Comparison of ENCODE assay signal across 14 cellular contexts in the genomic region with DNA sequence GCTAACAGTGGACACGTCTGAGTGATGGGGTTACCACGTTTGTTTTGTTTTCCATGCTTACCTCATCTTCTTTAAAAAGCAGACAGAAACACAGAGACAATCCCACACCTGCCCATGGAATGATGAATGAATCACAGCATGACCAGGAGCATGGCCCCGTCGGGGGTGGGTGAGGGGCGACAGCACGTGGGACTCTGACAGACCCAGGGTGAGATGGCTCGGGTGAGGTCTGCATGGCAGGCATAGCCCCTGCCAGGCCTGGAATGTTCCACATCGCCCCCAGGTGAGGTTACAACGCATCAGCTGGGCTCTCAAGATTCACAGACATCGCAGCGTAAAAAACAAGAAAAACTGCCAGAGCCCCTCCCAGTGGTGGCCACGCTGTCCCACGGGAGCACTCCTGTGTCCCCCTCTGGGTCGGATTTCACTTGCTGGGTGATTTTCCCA. TPM values are rescaled to one million over a fixed set of nuclear protein-coding genes. Genes with fewer than 3 reads are reported as not detected.
A peak's percentile ranks its signal among the peaks of the same experiment; 100 is the strongest.
DNase-seq lines count a peak whose midpoint lies in the region; ATAC-seq and TF ChIP-seq lines count a peak whose summit lies in the region.
"Had no signal": no experiment of that assay in that cellular context is flagged by ENCODE, and none has a peak within 500 bp of the region (broad histone marks: within the 10 kb centered on the region; RNA-seq: fewer than 3 reads in every experiment).

No MANE protein-coding gene starts in this region.

- TF ChIP-seq RAD21 in IMR-90 (IDR thresholded peaks at IDR 0.05; ENCODE audit: low read length): no peak

- H2AFZ ChIP-seq in IMR-90 (replicated peaks; ENCODE audit: low read length, poor library complexity): no peak overlapping the region

- H3K18ac ChIP-seq in IMR-90 (ENCODE audit: low read depth, low read length): no peak overlapping the region

- no peaks in the 10 kb centered on the region for H3K27me3 ChIP-seq in IMR-90 (ENCODE audit: control insufficient read depth, insufficient read depth, low read length)
- H3K27me3 ChIP-seq in psoas muscle (ENCODE audit: insufficient read depth in 3 of 3, low read length in 2 of 3): no peaks in the 10 kb centered on the region
- H3K27me3 ChIP-seq: cardiac muscle cell had no signal

- H3K14ac ChIP-seq in IMR-90 (replicated peaks; ENCODE audit: low read depth, low read length): no peak overlapping the region

- in situ Hi-C loops in IMR-90 (cut with MboI; ENCODE audit: low sequenced_read_pairs): no loop called here

- CTCF ChIA-PET in IMR-90 (lab: Yijun Ruan, JAX): interaction anchor here (0.9 kb wide), 1 partner anchor 72 kb away, joined by 6 read pairs; no protein-coding TSS in a partner anchor
- CTCF ChIA-PET in activated CD4-positive, alpha-beta memory T cell treated with anti-CD3 and anti-CD28 coated beads for 36 hours (lab: Charles Lee): interaction anchor here (2.5 to 8.8 kb wide), 4 partner anchors 9 to 71 kb away, joined by 10 to 224 read pairs (median 46); a partner anchor contains a TSS

- H4K20me1 ChIP-seq in IMR-90 (ENCODE audit: insufficient read depth, low read length): peaks cover 69% of the 10 kb centered on the region

- H3K79me1 ChIP-seq in IMR-90 (ENCODE audit: low read depth in 1 of 2, low read length in 2 of 2): peaks cover 29 to 90% of the 10 kb centered on the region in 2 experiments

- no peak overlapping the region for H4K5ac ChIP-seq in IMR-90 (ENCODE audit: low read depth, low read length)

- peaks cover 48% of the 10 kb centered on the region for H3K36me3 ChIP-seq in IMR-90 (ENCODE audit: control insufficient read depth, insufficient read depth, low read length)
- peaks cover 0 to 23% of the 10 kb centered on the region in 2 donors for H3K36me3 ChIP-seq in psoas muscle (ENCODE audit: insufficient read depth in 1 of 2, low read depth in 1 of 2)
- H3K36me3 ChIP-seq: cardiac muscle cell, prostate gland had no signal

- H3K9me1 ChIP-seq in IMR-90 (ENCODE audit: insufficient read depth, low read length): peaks cover 13% of the 10 kb centered on the region

- H3K4me3 Mint-ChIP-seq in activated CD4-positive, alpha-beta T cell treated with anti-CD3 and anti-CD28 coated beads, Interleukin-2, amount 10 ng/mL, durations not matched to agents 24 days and 14 days: no peak overlapping the region
- H3K4me3 Mint-ChIP-seq in chondrocyte (ENCODE audit: unreplicated experiment): peak overlapping the region; percentile 2
- H3K4me3 Mint-ChIP-seq in activated CD4-positive, alpha-beta memory T cell treated with anti-CD3 and anti-CD28 coated beads for 36 hours: no peak overlapping the region
- H3K4me3 Mint-ChIP-seq: activated B cell treated with CpG ODN at 0.5 μM for 24 hours had no signal

- H3K27me3 Mint-ChIP-seq in activated CD4-positive, alpha-beta T cell treated with anti-CD3 and anti-CD28 coated beads, Interleukin-2, amount 10 ng/mL, durations not matched to agents 24 days and 14 days: no peaks in the 10 kb centered on the region
- H3K27me3 Mint-ChIP-seq in chondrocyte (ENCODE audit: low read depth): no peaks in the 10 kb centered on the region
- H3K27me3 Mint-ChIP-seq in activated CD4-positive, alpha-beta memory T cell treated with anti-CD3 and anti-CD28 coated beads for 36 hours: no peaks in the 10 kb centered on the region
- H3K27me3 Mint-ChIP-seq: activated B cell treated with CpG ODN at 0.5 μM for 24 hours had no signal

- no peak overlapping the region; the same call in 1 of the 2 replicates for H4K91ac ChIP-seq in IMR-90 (ENCODE audit: insufficient read depth, low read depth, low read length)

- no peak overlapping the region for H2BK5ac ChIP-seq in IMR-90 (ENCODE audit: low read depth, low read length, poor library complexity, severe bottlenecking)

- H3K4ac ChIP-seq in IMR-90 (ENCODE audit: low read depth, low read length): peak overlapping the region; percentile 50

- no TSS peak for BruUV-seq in IMR-90 (replicated peaks; lab: Mats Ljungman, UMichigan)

- DNase-seq in activated CD4-positive, alpha-beta T cell treated with anti-CD3 and anti-CD28 coated beads, Interleukin-2, amount 10 ng/mL, durations not matched to agents 24 days and 14 days: no peak
- no peak for DNase-seq in activated CD4-positive, alpha-beta T cell treated with anti-CD3 and anti-CD28 coated beads, Interleukin-2, amount 50 U/mL, for 1 hour
- no peak for DNase-seq in IMR-90
- DNase-seq in chondrocyte (ENCODE audit: low spot score): no peak
- peak in 1 of 2 donors; percentile 48 for DNase-seq in psoas muscle
- DNase-seq in NCI-H128 (lab: John Stamatoyannopoulos, UW; ENCODE audit: unreplicated experiment): no peak
- no peak for DNase-seq in epidermal melanocyte (ENCODE audit: insufficient read length, low spot score)
- no peak for DNase-seq in activated CD4-positive, alpha-beta memory T cell treated with anti-CD3 and anti-CD28 coated beads for 36 hours
- DNase-seq: activated B cell treated with CpG ODN at 0.5 μM for 24 hours; NCI-H187; stimulated activated CD4-positive, alpha-beta T cell treated with anti-CD3 and anti-CD28 coated beads, Interleukin-2, amount 100 ng/mL, for 48 hours; stimulated activated naive CD4-positive, alpha-beta T cell had no signal

- H3K4me2 ChIP-seq in IMR-90 (ENCODE audit: low read depth, low read length): no peak overlapping the region

- TF ChIP-seq POLR2A in IMR-90 (IDR thresholded peaks at IDR 0.05; ENCODE audit: low read depth, low read length): no peak

- H2AK9ac ChIP-seq in IMR-90 (replicated peaks; ENCODE audit: low read depth, low read length, poor library complexity): no peak overlapping the region

- no peak overlapping the region for H3K23ac ChIP-seq in IMR-90 (ENCODE audit: low read depth, low read length)

- H3K9ac ChIP-seq in IMR-90 (ENCODE audit: low read depth, low read length): no peak overlapping the region

- no peaks in the 10 kb centered on the region for H3K9me3 Mint-ChIP-seq in activated CD4-positive, alpha-beta T cell treated with anti-CD3 and anti-CD28 coated beads, Interleukin-2, amount 10 ng/mL, durations not matched to agents 24 days and 14 days
- no peaks in the 10 kb centered on the region for H3K9me3 Mint-ChIP-seq in chondrocyte (ENCODE audit: low read depth)
- no peaks in the 10 kb centered on the region for H3K9me3 Mint-ChIP-seq in activated CD4-positive, alpha-beta memory T cell treated with anti-CD3 and anti-CD28 coated beads for 36 hours
- H3K9me3 Mint-ChIP-seq: activated B cell treated with CpG ODN at 0.5 μM for 24 hours had no signal

- no peak overlapping the region for H2BK15ac ChIP-seq in IMR-90 (ENCODE audit: low read depth, low read length)

- H3K27ac ChIP-seq in IMR-90 (ENCODE audit: insufficient read depth, low read length): no peak overlapping the region
- H3K27ac ChIP-seq in psoas muscle: peak overlapping the region; percentile 81
- H3K27ac ChIP-seq: cardiac muscle cell, prostate gland had no signal

- H3K56ac ChIP-seq in IMR-90 (ENCODE audit: extremely low read depth, insufficient read depth, low read length): no peak overlapping the region

- dilution Hi-C loops in IMR-90 (cut with HindIII; ENCODE audit: low sequenced_read_pairs, unreplicated experiment): no loop called here

- 67% methylated on average over 8 of the region's 14 CpGs; no CpG with 5 or more reads in 1 of the 2 experiments for WGBS in IMR-90 (ENCODE audit: extremely low coverage in 2 of 2, insufficient read length in 1 of 2), 2 experiments
- WGBS in psoas muscle, 3 donors: 51 to 67% (median 54%) methylated on average over 14 of the region's 14 CpGs

- peaks cover 18% of the 10 kb centered on the region for H3K4me1 ChIP-seq in IMR-90 (ENCODE audit: control insufficient read depth, insufficient read depth, low read length)
- peaks cover 91% of the 10 kb centered on the region for H3K4me1 ChIP-seq in psoas muscle

- H2BK120ac ChIP-seq in IMR-90 (ENCODE audit: low read depth, low read length): no peak overlapping the region

- intact Hi-C loops in activated CD4-positive, alpha-beta T cell treated with anti-CD3 and anti-CD28 coated beads, Interleukin-2, amount 10 ng/mL, durations not matched to agents 24 days and 14 days (cut with micrococcal nuclease): no loop called here
- intact Hi-C loops in IMR-90 (cut with micrococcal nuclease): loop anchor here (5.0 kb wide), 1 partner anchor 74 kb away; no protein-coding TSS in a partner anchor
- intact Hi-C loops in psoas muscle (cut with DNase I): loop anchor here in 1 of 2 donors (10.0 kb wide), 1 partner anchor 54 kb away; no protein-coding TSS in a partner anchor
- intact Hi-C loops in activated CD4-positive, alpha-beta memory T cell treated with anti-CD3 and anti-CD28 coated beads for 36 hours (cut with micrococcal nuclease): loop anchor here (10.0 kb wide), 1 partner anchor 54 kb away; no protein-coding TSS in a partner anchor

- no peak overlapping the region for H4K8ac ChIP-seq in IMR-90 (ENCODE audit: low read depth in 2 of 2, low read length in 2 of 2)

- no peak overlapping the region for H2BK20ac ChIP-seq in IMR-90 (ENCODE audit: low read depth, low read length)

- H3K27ac Mint-ChIP-seq in activated CD4-positive, alpha-beta T cell treated with anti-CD3 and anti-CD28 coated beads, Interleukin-2, amount 10 ng/mL, durations not matched to agents 24 days and 14 days: peak overlapping the region; percentile 29
- peak overlapping the region; percentile 74 for H3K27ac Mint-ChIP-seq in chondrocyte (ENCODE audit: unreplicated experiment)
- no peak overlapping the region for H3K27ac Mint-ChIP-seq in activated CD4-positive, alpha-beta memory T cell treated with anti-CD3 and anti-CD28 coated beads for 36 hours

- H3K36me3 Mint-ChIP-seq in activated CD4-positive, alpha-beta T cell treated with anti-CD3 and anti-CD28 coated beads, Interleukin-2, amount 10 ng/mL, durations not matched to agents 24 days and 14 days (ENCODE audit: low read depth): peaks cover 59% of the 10 kb centered on the region
- peaks cover 21% of the 10 kb centered on the region for H3K36me3 Mint-ChIP-seq in chondrocyte (ENCODE audit: low read depth)
- peaks cover 71% of the 10 kb centered on the region for H3K36me3 Mint-ChIP-seq in activated CD4-positive, alpha-beta memory T cell treated with anti-CD3 and anti-CD28 coated beads for 36 hours

- H3K4me3 ChIP-seq in IMR-90 (ENCODE audit: insufficient read depth, low read depth, low read length) (no peak overlapping the region), psoas muscle (peak overlapping the region; percentile 30)
- H3K4me3 ChIP-seq: cardiac muscle cell, prostate gland had no signal

- peak overlapping the region; percentile 100; the same call in 1 of the 2 replicates for H2AK5ac ChIP-seq in IMR-90 (ENCODE audit: low read depth, low read length)

- H3K4me1 Mint-ChIP-seq in activated CD4-positive, alpha-beta T cell treated with anti-CD3 and anti-CD28 coated beads, Interleukin-2, amount 10 ng/mL, durations not matched to agents 24 days and 14 days: peaks cover 39% of the 10 kb centered on the region
- peaks cover 64% of the 10 kb centered on the region for H3K4me1 Mint-ChIP-seq in chondrocyte (ENCODE audit: low read depth)
- peaks cover 38% of the 10 kb centered on the region for H3K4me1 Mint-ChIP-seq in activated CD4-positive, alpha-beta memory T cell treated with anti-CD3 and anti-CD28 coated beads for 36 hours (ENCODE audit: low read depth)

- POLR2A ChIA-PET in IMR-90 (lab: Charles Lee; ENCODE audit: unreplicated experiment): no interaction called here
- POLR2A ChIA-PET in activated CD4-positive, alpha-beta memory T cell treated with anti-CD3 and anti-CD28 coated beads for 36 hours (lab: Charles Lee): no interaction called here

- H3K9me3 ChIP-seq in IMR-90 (ENCODE audit: control insufficient read depth, insufficient read depth, low read length) (no peaks in the 10 kb centered on the region), psoas muscle (no peaks in the 10 kb centered on the region)
- H3K9me3 ChIP-seq: prostate gland had no signal

- TF ChIP-seq CTCF in IMR-90 (conservative IDR thresholded peaks at IDR 0.05; ENCODE audit: low read depth, low read length): no peak
- TF ChIP-seq CTCF in chondrocyte (IDR thresholded peaks at IDR 0.05): no peak
- no peak for TF ChIP-seq CTCF in psoas muscle (IDR thresholded peaks at IDR 0.05)

- ATAC-seq in IMR-90 (ENCODE audit: low read depth): no peak
- ATAC-seq in psoas muscle: peak in 2 of 4 donors; percentile 7 to 33

RNA-seq across cellular contexts. Expression of a gene that starts 18.1 kb away (rescaled TPM):
- 408 and 410 TPM in 2 replicates for total RNA-seq in activated CD4-positive, alpha-beta T cell treated with anti-CD3 and anti-CD28 coated beads, Interleukin-2, amount 10 ng/mL, durations not matched to agents 24 days and 14 days
- total RNA-seq in IMR-90 (2012; rRNA removed) (11.3 and 13.6 TPM in 2 replicates), chondrocyte (53.6 to 249 TPM (median 248 TPM) in 3 replicates), psoas muscle (10 to 100 TPM in 3 of 4 donors, 1 to 10 TPM in 1; 9.8 to 63.6 (median 28.3) TPM)
- polyA plus RNA-seq in IMR-90 (2012; rRNA removed) (87.9 and 101 TPM in 2 replicates), psoas muscle (10 to 100 TPM; 16.4 to 28.6 (median 20.2) TPM)
- polyA plus RNA-seq in IMR-90 (2012; cell fraction: cytosol; rRNA removed): 70.4 and 146 TPM in 2 replicates
- 88.7 and 147 TPM in 2 replicates for polyA plus RNA-seq in IMR-90 (2012; cell fraction: nucleus; rRNA removed; ENCODE audit: low replicate concordance)
- 100 to 1,000 TPM; 262 TPM for total RNA-seq in activated CD4-positive, alpha-beta memory T cell treated with anti-CD3 and anti-CD28 coated beads for 36 hours
